In the genomic region with DNA sequence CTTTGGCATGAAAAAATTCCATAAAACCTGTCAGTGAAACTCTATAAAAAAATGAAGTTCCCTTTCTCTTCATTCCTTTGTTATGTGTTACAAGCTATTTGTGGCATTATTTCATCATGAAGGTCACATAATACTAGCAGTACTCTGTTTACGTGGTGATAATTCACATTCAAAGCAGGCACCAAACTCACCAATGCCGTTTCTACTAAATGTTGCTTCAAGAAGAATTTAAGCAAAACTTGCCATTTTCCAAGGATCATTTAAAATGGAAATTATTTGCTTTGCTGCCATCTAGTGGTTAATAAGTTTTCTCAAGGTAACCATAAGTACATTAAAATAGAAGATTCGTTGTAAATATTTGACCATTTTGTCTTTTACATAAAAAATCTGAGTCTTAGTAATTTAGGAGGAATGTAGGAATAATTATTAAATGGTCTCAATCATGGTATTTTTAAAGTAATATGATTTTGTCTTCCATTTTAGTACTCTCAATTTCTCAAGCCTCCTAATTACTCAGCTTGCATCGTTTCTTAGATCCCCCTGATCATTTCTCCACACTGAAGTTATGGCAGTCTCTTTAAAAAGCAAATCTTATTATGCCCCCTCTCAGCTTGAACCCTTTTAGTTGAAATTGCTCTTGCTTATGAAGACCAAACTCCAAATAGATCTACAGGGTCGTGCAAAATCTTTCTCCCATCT, we compare ENCODE assay signal across 9 cellular contexts.
DNase-seq lines count a peak whose midpoint lies in the region; TF ChIP-seq lines count a peak whose summit lies in the region.
"Had no signal": no experiment of that assay in that cellular context is flagged by ENCODE, and none has a peak within 500 bp of the region (broad histone marks: within the 10 kb centered on the region; RNA-seq: fewer than 3 reads in every experiment).

No MANE protein-coding gene starts in this region.

- CTCF ChIA-PET in Caco-2 (lab: Charles Lee), result interaction anchor here (1.0 to 1.4 kb wide), 2 partner anchors 201 to 208 kb away, joined by 3 read pairs; no protein-coding TSS in a partner anchor

- no peaks in the 10 kb centered on the region for H3K9me3 Mint-ChIP-seq in Caco-2 (ENCODE audit: unreplicated experiment)
- no peaks in the 10 kb centered on the region for H3K9me3 Mint-ChIP-seq in activated CD4-positive, alpha-beta T cell treated with anti-CD3 and anti-CD28 coated beads, Interleukin-2, amount 10 ng/mL, durations not matched to agents 24 days and 14 days

- peaks cover 29% of the 10 kb centered on the region for H3K36me3 Mint-ChIP-seq in Caco-2 (ENCODE audit: insufficient read depth, unreplicated experiment)
- no peaks in the 10 kb centered on the region for H3K36me3 Mint-ChIP-seq in activated CD4-positive, alpha-beta T cell treated with anti-CD3 and anti-CD28 coated beads, Interleukin-2, amount 10 ng/mL, durations not matched to agents 24 days and 14 days (ENCODE audit: low read depth)

- no peak overlapping the region for H3K27ac Mint-ChIP-seq in Caco-2 (ENCODE audit: unreplicated experiment)
- no peak overlapping the region for H3K27ac Mint-ChIP-seq in activated CD4-positive, alpha-beta T cell treated with anti-CD3 and anti-CD28 coated beads, Interleukin-2, amount 10 ng/mL, durations not matched to agents 24 days and 14 days

- intact Hi-C loops in Caco-2 (cut with micrococcal nuclease; ENCODE audit: unreplicated experiment), result loop anchor here (1.0 to 10.0 kb wide), 3 partner anchors 124 to 311 kb away; partner anchors contain the start of genes NF1 and TEFM
- intact Hi-C loops in prostate gland (cut with DNase I), result no loop called here
- intact Hi-C loops in activated CD4-positive, alpha-beta T cell treated with anti-CD3 and anti-CD28 coated beads, Interleukin-2, amount 10 ng/mL, durations not matched to agents 24 days and 14 days (cut with micrococcal nuclease), result loop anchor here (2.0 to 5.0 kb wide), 2 partner anchors 156 to 203 kb away; no protein-coding TSS in a partner anchor

- BruUV-seq in Caco-2 (replicated peaks; lab: Mats Ljungman, UMichigan), result no TSS peak

- no peaks in the 10 kb centered on the region for H3K27me3 Mint-ChIP-seq in Caco-2 (ENCODE audit: insufficient read depth, unreplicated experiment)
- no peaks in the 10 kb centered on the region for H3K27me3 Mint-ChIP-seq in activated CD4-positive, alpha-beta T cell treated with anti-CD3 and anti-CD28 coated beads, Interleukin-2, amount 10 ng/mL, durations not matched to agents 24 days and 14 days

- H3K27me3 ChIP-seq in Caco-2 (replicated peaks; ENCODE audit: control insufficient read depth, insufficient read depth, low read length) (no peaks in the 10 kb centered on the region), Peyer's patch (no peaks in the 10 kb centered on the region), prostate gland (replicated peaks; ENCODE audit: insufficient read depth) (no peaks in the 10 kb centered on the region)
- H3K27me3 ChIP-seq: SJCRH30 had no signal

- TF ChIP-seq POLR2A in Peyer's patch (IDR thresholded peaks at IDR 0.05), result no peak
- TF ChIP-seq POLR2A in prostate gland (IDR thresholded peaks at IDR 0.05), result no peak

- H3K4me1 ChIP-seq in Caco-2, result no peaks in the 10 kb centered on the region
- H3K4me1 ChIP-seq in Peyer's patch, result no peaks in the 10 kb centered on the region
- no peaks in the 10 kb centered on the region for H3K4me1 ChIP-seq in prostate gland (replicated peaks)
- H3K4me1 ChIP-seq: SJCRH30 had no signal

- H3K4me3 Mint-ChIP-seq in Caco-2 (ENCODE audit: unreplicated experiment), result no peak overlapping the region
- H3K4me3 Mint-ChIP-seq in activated CD4-positive, alpha-beta T cell treated with anti-CD3 and anti-CD28 coated beads, Interleukin-2, amount 10 ng/mL, durations not matched to agents 24 days and 14 days, result no peak overlapping the region

- peak in 1 of 2 experiments; percentile 24 for DNase-seq in Caco-2
- peak; percentile 75 for DNase-seq in HT-29 (ENCODE audit: low spot score)
- DNase-seq in Peyer's patch, result no peak
- DNase-seq in fibroblast of gingiva (ENCODE audit: low read depth), result peak; percentile 89
- no peak for DNase-seq in prostate gland (ENCODE audit: low spot score)
- DNase-seq in activated CD4-positive, alpha-beta T cell treated with anti-CD3 and anti-CD28 coated beads for 1 hour, result no peak
- DNase-seq in activated CD4-positive, alpha-beta T cell treated with anti-CD3 and anti-CD28 coated beads, Interleukin-2, amount 10 ng/mL, durations not matched to agents 24 days and 14 days, result no peak
- no peak for DNase-seq in anterior cingulate cortex (lab: John Stamatoyannopoulos, UW)

- POLR2A ChIA-PET in Caco-2 (lab: Charles Lee), result no interaction called here

- H3K9me3 ChIP-seq in Caco-2 (no peaks in the 10 kb centered on the region), Peyer's patch (no peaks in the 10 kb centered on the region), prostate gland (no peaks in the 10 kb centered on the region)
- H3K9me3 ChIP-seq: SJCRH30 had no signal

- peak; percentile 16 to 61 for TF ChIP-seq CTCF in Caco-2 (IDR thresholded peaks at IDR 0.05; ENCODE audit: insufficient read depth in 1 of 2, low read depth in 1 of 2, low read length in 1 of 2, severe bottlenecking in 1 of 2, unreplicated experiment in 1 of 2)
- TF ChIP-seq CTCF in Peyer's patch (IDR thresholded peaks at IDR 0.05), result peak; percentile 27 to 69 (median 64)
- TF ChIP-seq CTCF in prostate gland (IDR thresholded peaks at IDR 0.05), result peak in 3 of 4 experiments; percentile 66 to 80 (median 66)

- H3K4me3 ChIP-seq in Caco-2 (ENCODE audit: low read depth, low read length), result no peak overlapping the region
- no peak overlapping the region for H3K4me3 ChIP-seq in Peyer's patch
- H3K4me3 ChIP-seq in prostate gland, result no peak overlapping the region
- H3K4me3 ChIP-seq: SJCRH30 had no signal

- H3K27ac ChIP-seq in Peyer's patch (no peak overlapping the region), prostate gland (no peak overlapping the region)
- H3K27ac ChIP-seq: SJCRH30 had no signal

- H3K36me3 ChIP-seq in Caco-2 (ENCODE audit: control insufficient read depth, insufficient read depth, low read length) (no peaks in the 10 kb centered on the region; the same call in 1 of the 2 replicates), Peyer's patch (peaks cover 0 to 23% (median 0%) of the 10 kb centered on the region in 3 donors), prostate gland (no peaks in the 10 kb centered on the region)

- no peaks in the 10 kb centered on the region for H3K4me1 Mint-ChIP-seq in Caco-2 (ENCODE audit: low read depth, unreplicated experiment)
- H3K4me1 Mint-ChIP-seq in activated CD4-positive, alpha-beta T cell treated with anti-CD3 and anti-CD28 coated beads, Interleukin-2, amount 10 ng/mL, durations not matched to agents 24 days and 14 days, result no peaks in the 10 kb centered on the region

- WGBS in prostate gland, result 36% methylated on average over 5 of the region's 5 CpGs

Comparison
In these comparisons a context has a peak if more than half of its experiments do, and no peak if none do; other contexts are left out.
1. DNase-seq: peak in HT-29 (single experiment) and fibroblast of gingiva (single experiment); none in Peyer's patch (0 of 3), prostate gland (single experiment), activated CD4-positive, alpha-beta T cell treated with anti-CD3 and anti-CD28 coated beads for 1 hour (single experiment), activated CD4-positive, alpha-beta T cell treated with anti-CD3 and anti-CD28 coated beads, Interleukin-2, amount 10 ng/mL, durations not matched to agents 24 days and 14 days (single experiment) and anterior cingulate cortex (0 of 58).
2. Peak in every context shown above with its lines, with median percentiles within 50 percentile points of each other: CTCF ChIP-seq.